In the genomic region with DNA sequence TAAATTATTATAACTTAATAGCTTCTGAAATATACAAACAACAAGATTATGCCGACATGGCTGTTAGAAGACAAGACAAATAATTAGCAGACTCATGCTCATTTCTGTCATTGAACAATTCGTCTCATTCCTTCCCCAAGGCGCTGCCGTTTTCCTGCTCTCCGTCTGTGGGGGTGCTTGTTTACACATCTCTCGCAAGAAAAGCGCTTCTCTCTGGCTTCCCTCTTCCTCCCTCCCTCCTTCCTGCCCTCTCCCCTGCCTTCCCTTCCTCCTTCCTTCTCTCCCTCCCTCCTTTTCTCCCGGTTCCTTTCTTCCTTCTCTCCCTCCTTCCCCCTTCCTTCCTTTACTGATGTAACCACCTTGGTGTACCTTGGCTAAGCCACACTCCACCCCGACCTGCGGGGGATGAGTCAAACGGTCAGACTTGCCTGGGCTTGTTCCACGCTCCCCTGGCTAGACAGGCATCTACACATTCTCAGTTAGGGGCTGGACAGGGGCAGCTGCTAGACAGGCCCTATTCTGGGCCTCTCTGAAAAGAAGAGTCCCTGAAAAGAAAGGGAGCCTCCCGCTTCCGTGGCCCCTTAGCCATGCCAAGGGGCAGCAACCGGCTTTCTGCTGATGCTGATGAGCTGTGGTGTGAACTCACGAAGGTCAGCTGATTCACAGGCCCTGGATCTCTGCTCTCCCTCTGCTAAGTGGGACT, we compare ENCODE assay signal across 1 cellular context.
TF ChIP-seq lines count a peak whose summit lies in the region.

No MANE protein-coding gene starts in this region.

TF ChIP-seq in GM23338, 12 proteins besides CTCF, POLR2A, EP300 and RAD21 (continued from another document):
- TF ChIP-seq, protein P1, sequence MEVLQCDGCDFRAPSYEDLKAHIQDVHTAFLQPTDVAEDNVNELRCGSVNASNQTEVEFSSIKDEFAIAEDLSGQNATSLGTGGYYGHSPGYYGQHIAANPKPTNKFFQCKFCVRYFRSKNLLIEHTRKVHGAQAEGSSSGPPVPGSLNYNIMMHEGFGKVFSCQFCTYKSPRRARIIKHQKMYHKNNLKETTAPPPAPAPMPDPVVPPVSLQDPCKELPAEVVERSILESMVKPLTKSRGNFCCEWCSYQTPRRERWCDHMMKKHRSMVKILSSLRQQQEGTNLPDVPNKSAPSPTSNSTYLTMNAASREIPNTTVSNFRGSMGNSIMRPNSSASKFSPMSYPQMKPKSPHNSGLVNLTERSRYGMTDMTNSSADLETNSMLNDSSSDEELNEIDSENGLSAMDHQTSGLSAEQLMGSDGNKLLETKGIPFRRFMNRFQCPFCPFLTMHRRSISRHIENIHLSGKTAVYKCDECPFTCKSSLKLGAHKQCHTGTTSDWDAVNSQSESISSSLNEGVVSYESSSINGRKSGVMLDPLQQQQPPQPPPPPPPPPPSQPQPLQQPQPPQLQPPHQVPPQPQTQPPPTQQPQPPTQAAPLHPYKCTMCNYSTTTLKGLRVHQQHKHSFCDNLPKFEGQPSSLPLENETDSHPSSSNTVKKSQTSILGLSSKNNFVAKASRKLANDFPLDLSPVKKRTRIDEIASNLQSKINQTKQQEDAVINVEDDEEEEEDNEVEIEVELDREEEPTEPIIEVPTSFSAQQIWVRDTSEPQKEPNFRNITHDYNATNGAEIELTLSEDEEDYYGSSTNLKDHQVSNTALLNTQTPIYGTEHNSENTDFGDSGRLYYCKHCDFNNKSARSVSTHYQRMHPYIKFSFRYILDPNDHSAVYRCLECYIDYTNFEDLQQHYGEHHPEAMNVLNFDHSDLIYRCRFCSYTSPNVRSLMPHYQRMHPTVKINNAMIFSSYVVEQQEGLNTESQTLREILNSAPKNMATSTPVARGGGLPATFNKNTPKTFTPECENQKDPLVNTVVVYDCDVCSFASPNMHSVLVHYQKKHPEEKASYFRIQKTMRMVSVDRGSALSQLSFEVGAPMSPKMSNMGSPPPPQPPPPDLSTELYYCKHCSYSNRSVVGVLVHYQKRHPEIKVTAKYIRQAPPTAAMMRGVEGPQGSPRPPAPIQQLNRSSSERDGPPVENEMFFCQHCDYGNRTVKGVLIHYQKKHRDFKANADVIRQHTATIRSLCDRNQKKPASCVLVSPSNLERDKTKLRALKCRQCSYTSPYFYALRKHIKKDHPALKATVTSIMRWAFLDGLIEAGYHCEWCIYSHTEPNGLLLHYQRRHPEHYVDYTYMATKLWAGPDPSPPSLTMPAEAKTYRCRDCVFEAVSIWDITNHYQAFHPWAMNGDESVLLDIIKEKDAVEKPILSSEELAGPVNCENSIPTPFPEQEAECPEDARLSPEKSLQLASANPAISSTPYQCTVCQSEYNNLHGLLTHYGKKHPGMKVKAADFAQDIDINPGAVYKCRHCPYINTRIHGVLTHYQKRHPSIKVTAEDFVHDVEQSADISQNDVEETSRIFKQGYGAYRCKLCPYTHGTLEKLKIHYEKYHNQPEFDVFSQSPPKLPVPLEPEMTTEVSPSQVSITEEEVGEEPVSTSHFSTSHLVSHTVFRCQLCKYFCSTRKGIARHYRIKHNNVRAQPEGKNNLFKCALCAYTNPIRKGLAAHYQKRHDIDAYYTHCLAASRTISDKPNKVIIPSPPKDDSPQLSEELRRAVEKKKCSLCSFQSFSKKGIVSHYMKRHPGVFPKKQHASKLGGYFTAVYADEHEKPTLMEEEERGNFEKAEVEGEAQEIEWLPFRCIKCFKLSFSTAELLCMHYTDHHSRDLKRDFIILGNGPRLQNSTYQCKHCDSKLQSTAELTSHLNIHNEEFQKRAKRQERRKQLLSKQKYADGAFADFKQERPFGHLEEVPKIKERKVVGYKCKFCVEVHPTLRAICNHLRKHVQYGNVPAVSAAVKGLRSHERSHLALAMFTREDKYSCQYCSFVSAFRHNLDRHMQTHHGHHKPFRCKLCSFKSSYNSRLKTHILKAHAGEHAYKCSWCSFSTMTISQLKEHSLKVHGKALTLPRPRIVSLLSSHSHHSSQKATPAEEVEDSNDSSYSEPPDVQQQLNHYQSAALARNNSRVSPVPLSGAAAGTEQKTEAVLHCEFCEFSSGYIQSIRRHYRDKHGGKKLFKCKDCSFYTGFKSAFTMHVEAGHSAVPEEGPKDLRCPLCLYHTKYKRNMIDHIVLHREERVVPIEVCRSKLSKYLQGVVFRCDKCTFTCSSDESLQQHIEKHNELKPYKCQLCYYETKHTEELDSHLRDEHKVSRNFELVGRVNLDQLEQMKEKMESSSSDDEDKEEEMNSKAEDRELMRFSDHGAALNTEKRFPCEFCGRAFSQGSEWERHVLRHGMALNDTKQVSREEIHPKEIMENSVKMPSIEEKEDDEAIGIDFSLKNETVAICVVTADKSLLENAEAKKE (CRISPR knock-in tag; IDR thresholded peaks at IDR 0.05) = no peak
- no peak for TF ChIP-seq STAT1 (IDR thresholded peaks at IDR 0.05; ENCODE audit: unreplicated experiment)
- no peak for TF ChIP-seq ZNF114 (CRISPR knock-in tag; IDR thresholded peaks at IDR 0.05)
- TF ChIP-seq CREB1 (CRISPR knock-in tag; IDR thresholded peaks at IDR 0.05; ENCODE audit: low read depth) = no peak
